Comparison of ENCODE assay signal across 2 cellular contexts in genomic region chr18:23333827-23334226, GRCh38.
TF ChIP-seq lines count a peak whose summit lies in the region.

No MANE protein-coding gene starts in this region.

TF ChIP-seq in GM23338, 12 proteins besides CTCF, POLR2A, EP300 and RAD21 (continued from another document):
- TF ChIP-seq ZNF462 (CRISPR knock-in tag; IDR thresholded peaks at IDR 0.05) (no peak), EZH2phosphoT487 (IDR thresholded peaks at IDR 0.05; ENCODE audit: unreplicated experiment) (no peak), ETS1 (IDR thresholded peaks at IDR 0.05) (no peak), ZNF114 (CRISPR knock-in tag; IDR thresholded peaks at IDR 0.05) (no peak), STAT1 (IDR thresholded peaks at IDR 0.05; ENCODE audit: unreplicated experiment) (no peak), ZNF331 (CRISPR knock-in tag; IDR thresholded peaks at IDR 0.05; ENCODE audit: low read depth) (no peak), NANOG (IDR thresholded peaks at IDR 0.05; ENCODE audit: borderline replicate concordance) (no peak), REST (IDR thresholded peaks at IDR 0.05; ENCODE audit: unreplicated experiment) (no peak), JUNB (IDR thresholded peaks at IDR 0.05; ENCODE audit: unreplicated experiment) (no peak), POLR2AphosphoS5 (IDR thresholded peaks at IDR 0.05; ENCODE audit: low read depth) (no peak), CREB1 (CRISPR knock-in tag; IDR thresholded peaks at IDR 0.05; ENCODE audit: low read depth) (no peak)

TF ChIP-seq in H1, 55 proteins besides CTCF, POLR2A, EP300 and RAD21 (continued from another document):
- no peak for TF ChIP-seq ATF2 (IDR thresholded peaks at IDR 0.05; ENCODE audit: low read length)
- no peak for TF ChIP-seq CTBP2 (IDR thresholded peaks at IDR 0.05; ENCODE audit: borderline replicate concordance, insufficient read depth, insufficient read length, low read length)
- no peak for TF ChIP-seq MAX (IDR thresholded peaks at IDR 0.05)
- no peak for TF ChIP-seq BCL11A (IDR thresholded peaks at IDR 0.05; ENCODE audit: low read depth in 2 of 2, low read length in 2 of 2)
- TF ChIP-seq CBX8 (IDR thresholded peaks at IDR 0.05; ENCODE audit: borderline replicate concordance, low read depth, low read length), result no peak
- no peak for TF ChIP-seq ASH2L (IDR thresholded peaks at IDR 0.05; ENCODE audit: low read length)
- TF ChIP-seq GABPA (IDR thresholded peaks at IDR 0.05; ENCODE audit: borderline replicate concordance, insufficient read depth, low read length), result no peak
